7 cellular contexts compared by ENCODE assay signal in the genomic region with DNA sequence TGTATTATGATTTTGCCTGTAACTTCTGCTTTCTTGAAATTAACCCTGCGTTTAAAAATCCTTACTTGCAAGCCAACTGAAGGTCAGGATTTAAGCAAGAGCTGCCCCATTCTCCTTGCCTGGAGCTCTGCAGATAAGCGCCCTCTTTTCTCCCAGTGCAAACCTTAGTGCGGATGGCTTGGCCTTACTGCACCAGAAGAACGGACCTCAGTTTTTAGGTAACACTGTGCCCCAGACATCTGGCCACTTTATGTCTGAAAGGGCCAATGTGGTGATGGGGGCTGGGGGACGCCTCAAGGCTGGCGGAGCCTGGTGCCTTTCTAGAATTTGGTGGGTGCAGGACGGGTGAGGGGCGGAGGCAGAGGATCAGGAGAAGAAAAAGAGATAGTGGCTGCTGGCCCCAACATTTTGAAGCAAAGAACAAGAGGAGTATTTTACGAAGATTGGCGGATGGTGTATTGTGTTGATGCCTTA. TPM values are rescaled to one million over a fixed set of nuclear protein-coding genes. Genes with fewer than 3 reads are reported as not detected.
DNase-seq lines count a peak whose midpoint lies in the region; ATAC-seq and TF ChIP-seq lines count a peak whose summit lies in the region.

No MANE protein-coding gene starts in this region.

- no peaks in the 10 kb centered on the region for H3K9me3 ChIP-seq in esophagus muscularis mucosa

- peak; percentile 4 for ATAC-seq in HG03342 (IDR thresholded peaks at IDR 0.05; ENCODE audit: unreplicated experiment)
- ATAC-seq in GM18858 (IDR thresholded peaks at IDR 0.05; ENCODE audit: unreplicated experiment) = no peak
- no peak for ATAC-seq in GM21367 (IDR thresholded peaks at IDR 0.05; ENCODE audit: unreplicated experiment)

- DNase-seq in SIG-M5 treated with dmso at 0.1 percent for 504 hours (lab: John Stamatoyannopoulos, UW; ENCODE audit: unreplicated experiment) = peak; percentile 66
- DNase-seq in esophagus muscularis mucosa (ENCODE audit: extremely low spot score) = no peak
- DNase-seq in COR-L47 (lab: John Stamatoyannopoulos, UW) = no peak

- peaks cover 0 to 58% (median 37%) of the 10 kb centered on the region in 4 donors for H3K27me3 ChIP-seq in esophagus muscularis mucosa

- intact Hi-C loops in esophagus muscularis mucosa (cut with DNase I) = no loop called here

- H3K27ac ChIP-seq in esophagus muscularis mucosa (replicated peaks in 1 of 4) (no peak overlapping the region), skin epidermis (no peak overlapping the region)

- H3K4me1 ChIP-seq in esophagus muscularis mucosa = peaks cover 17 to 24% (median 22%) of the 10 kb centered on the region in 4 donors

- TF ChIP-seq CTCF in esophagus muscularis mucosa (IDR thresholded peaks at IDR 0.05) = no peak

- H3K4me3 ChIP-seq in esophagus muscularis mucosa = peak overlapping the region; percentile 47 to 62 (median 50)
- peak overlapping the region in 5 of 7 experiments; percentile 23 to 57 (median 42) for H3K4me3 ChIP-seq in skin epidermis

- 47% methylated on average over 10 of the region's 10 CpGs for WGBS in esophagus muscularis mucosa

- TF ChIP-seq POLR2A in esophagus muscularis mucosa (IDR thresholded peaks at IDR 0.05; ENCODE audit: low read depth) = no peak

- H3K36me3 ChIP-seq in esophagus muscularis mucosa = no peaks in the 10 kb centered on the region

- no peak for TF ChIP-seq EP300 in esophagus muscularis mucosa (IDR thresholded peaks at IDR 0.05)

RNA-seq across cellular contexts. Expression of gene TNFRSF11A, which starts 0.7 kb away (rescaled TPM):
- total RNA-seq in esophagus muscularis mucosa = 1 to 10 TPM; 1.2 to 3.9 (median 2.0) TPM
